Comparison of ENCODE assay signal across 27 cellular contexts in genomic region chr15:74226761-74227540, GRCh38. TPM values are rescaled to one million over a fixed set of nuclear protein-coding genes. Genes with fewer than 3 reads are reported as not detected.
DNase-seq lines count a peak whose midpoint lies in the region; ATAC-seq and TF ChIP-seq lines count a peak whose summit lies in the region.
"Had no signal": no experiment of that assay in that cellular context is flagged by ENCODE, and none has a peak within 500 bp of the region (broad histone marks: within the 10 kb centered on the region; RNA-seq: fewer than 3 reads in every experiment).

No MANE protein-coding gene starts in this region.

- H3K27me3 ChIP-seq in dorsolateral prefrontal cortex: peaks cover 0 to 13% (median 0%) of the 10 kb centered on the region in 45 donors
- H3K27me3 ChIP-seq: cardiac muscle cell, testis, uterus had no signal

- intact Hi-C loops in dorsolateral prefrontal cortex (cut with DNase I): loop anchor here in 1 of 2 donors (5.0 kb wide), 1 partner anchor 70 kb away; no protein-coding TSS in a partner anchor

- TF ChIP-seq CTCF in dorsolateral prefrontal cortex (IDR thresholded peaks at IDR 0.05 in 54 of 56, conservative IDR thresholded peaks at IDR 0.05 in 2 of 56; ENCODE audit: low read depth in 1 of 56, partially characterized antibody in 56 of 56): no peak
- no peak for TF ChIP-seq CTCF in foreskin fibroblast (IDR thresholded peaks at IDR 0.05; ENCODE audit: low read depth, low read length)

- H3K27ac ChIP-seq in dorsolateral prefrontal cortex: peak overlapping the region in 17 of 59 donors; percentile 1 to 68 (median 42)
- H3K27ac ChIP-seq: cardiac muscle cell, prostate gland, testis, uterus had no signal

- DNase-seq in NCI-H1694 treated with DMSO at 0.1 percent for 48 hours (lab: John Stamatoyannopoulos, UW) (peak; percentile 58), NCI-H82 treated with DMSO at 0.1 percent for 48 hours (lab: John Stamatoyannopoulos, UW; ENCODE audit: unreplicated experiment) (peak; percentile 27), dorsolateral prefrontal cortex (peak in 6 of 10 donors; percentile 29 to 71 (median 55)), occipital lobe (lab: John Stamatoyannopoulos, UW) (peak; percentile 69), hepatic stellate cell (ENCODE audit: low spot score) (no peak), DMS114 treated with DMSO at 0.1 percent for 48 hours (lab: John Stamatoyannopoulos, UW; ENCODE audit: unreplicated experiment) (no peak), foreskin fibroblast (no peak)
- DNase-seq: activated CD8-positive, alpha-beta memory T cell treated with anti-CD3 and anti-CD28 coated beads, Interleukin-2, amount 10 ng/mL, durations not matched to agents 7 days and 5 days; COR-L47; DMS79 treated with DMSO at 0.1 percent for 48 hours; NCI-H1092 treated with DMSO at 0.1 percent for 48 hours; NCI-H1930; nephron progenitor cell; Right ventricle myocardium superior; stimulated activated CD4-positive, alpha-beta T cell treated with anti-CD3 and anti-CD28 coated beads, Interleukin-4, amount 100 ng/mL, for 4 hours; stimulated activated naive CD4-positive, alpha-beta T cell; testis; uterus had no signal

- H3K4me3 ChIP-seq in dorsolateral prefrontal cortex (no peak overlapping the region), foreskin fibroblast (ENCODE audit: low read depth in 1 of 2, low read length in 2 of 2) (no peak overlapping the region)
- H3K4me3 ChIP-seq: cardiac muscle cell, prostate gland, testis, uterus had no signal

- ATAC-seq in HG02840 (IDR thresholded peaks at IDR 0.05; ENCODE audit: low FRiP score, unreplicated experiment): no peak
- ATAC-seq: activated CD8-positive, alpha-beta memory T cell treated with anti-CD3 and anti-CD28 coated beads, Interleukin-2, amount 10 ng/mL, durations not matched to agents 7 days and 5 days; WTC11 had no signal

RNA-seq across cellular contexts. Expression of gene CCDC33, which starts 9.2 kb away (rescaled TPM):
- total RNA-seq in dorsolateral prefrontal cortex (1 to 10 TPM in 2 of 120 experiments, under 1 TPM in 16, not detected in 102; 0.14 to 2.0 (median 0.36) TPM), occipital lobe (not detected)
- total RNA-seq: activated CD8-positive, alpha-beta memory T cell treated with anti-CD3 and anti-CD28 coated beads, Interleukin-2, amount 10 ng/mL, durations not matched to agents 7 days and 5 days; dermis microvascular lymphatic vessel endothelial cell; endothelial cell of umbilical vein; lung microvascular endothelial cell; OCI-LY7; Right ventricle myocardium superior had no signal

RNA-seq across cellular contexts. Expression of gene STRA6, which starts 24.4 kb away (rescaled TPM):
- 1 to 10 TPM in 32 of 120 experiments, under 1 TPM in 48, not detected in 40; 0.19 to 3.2 (median 0.83) TPM for total RNA-seq in dorsolateral prefrontal cortex
- total RNA-seq in occipital lobe: 2.3 TPM
- total RNA-seq: endothelial cell of umbilical vein, OCI-LY7, Right ventricle myocardium superior had no signal

RNA-seq across cellular contexts. Expression of gene ISLR, which starts 53.4 kb away (rescaled TPM):
- 10 to 100 TPM in 113 of 120 experiments, 1 to 10 TPM in 7; 7.1 to 44.8 (median 21.5) TPM for total RNA-seq in dorsolateral prefrontal cortex
- 8.9 TPM for total RNA-seq in occipital lobe
- total RNA-seq: activated CD8-positive, alpha-beta memory T cell treated with anti-CD3 and anti-CD28 coated beads, Interleukin-2, amount 10 ng/mL, durations not matched to agents 7 days and 5 days; dermis microvascular lymphatic vessel endothelial cell; endothelial cell of umbilical vein; HT-29; lung microvascular endothelial cell; OCI-LY7 had no signal

Comparison
In these comparisons a context has a peak if more than half of its experiments do, and no peak if none do; other contexts are left out.
1. DNase-seq: peak in NCI-H1694 treated with DMSO at 0.1 percent for 48 hours (single experiment), NCI-H82 treated with DMSO at 0.1 percent for 48 hours (single experiment), dorsolateral prefrontal cortex (6 of 10) and occipital lobe (single experiment); none in hepatic stellate cell (single experiment), DMS114 treated with DMSO at 0.1 percent for 48 hours (single experiment) and foreskin fibroblast (0 of 2).